ENCODE assay signal across 1 cellular context in genomic region chr14:66824251-66824650, GRCh38.
TF ChIP-seq lines count a peak whose summit lies in the region.

No MANE protein-coding gene starts in this region.

TF ChIP-seq in HepG2, 621 proteins besides CTCF, POLR2A, EP300 and RAD21 (continued from another document):
- no peak for TF ChIP-seq ZNF142 (CRISPR knock-in tag; IDR thresholded peaks at IDR 0.05)
- TF ChIP-seq ZNF337 (CRISPR knock-in tag; IDR thresholded peaks at IDR 0.05; ENCODE audit: borderline replicate concordance, low read depth): no peak
- no peak for TF ChIP-seq ZNF646 (CRISPR knock-in tag; IDR thresholded peaks at IDR 0.05)
- no peak for TF ChIP-seq ZNF878 (CRISPR knock-in tag; IDR thresholded peaks at IDR 0.05)
- TF ChIP-seq GRHL1 (CRISPR knock-in tag; conservative IDR thresholded peaks at IDR 0.05): no peak
- no peak for TF ChIP-seq ZNF816 (CRISPR knock-in tag; IDR thresholded peaks at IDR 0.05; ENCODE audit: borderline replicate concordance)
- TF ChIP-seq ARID3A (IDR thresholded peaks at IDR 0.05; ENCODE audit: low read depth, low read length): no peak
- no peak for TF ChIP-seq POLR2AphosphoS5 (IDR thresholded peaks at IDR 0.05; ENCODE audit: low read depth, low read length)
- TF ChIP-seq DDIT3 (CRISPR knock-in tag; IDR thresholded peaks at IDR 0.05): no peak
